ENCODE assay signal across 19 cellular contexts in the genomic region with DNA sequence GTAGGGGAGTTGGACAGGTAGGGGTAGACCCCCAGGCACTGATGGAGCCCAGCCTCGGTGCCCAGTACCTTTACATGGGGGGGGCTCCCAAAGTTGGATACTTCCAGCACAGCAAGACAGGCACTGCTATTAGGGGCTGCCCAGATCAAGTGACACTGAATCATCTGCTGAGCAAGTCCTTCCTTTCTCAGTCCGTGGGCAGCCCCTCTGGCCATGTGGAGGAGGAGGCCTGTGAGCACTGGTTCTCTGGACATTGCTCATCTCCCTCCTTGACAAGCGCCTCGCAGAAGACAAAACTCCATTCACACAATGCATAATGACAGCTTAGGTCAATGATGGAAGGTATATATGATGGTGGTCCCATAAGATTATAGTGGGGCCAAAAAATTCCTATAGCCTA.
"Had no signal": no experiment of that assay in that cellular context is flagged by ENCODE, and none has a peak within 500 bp of the region (broad histone marks: within the 10 kb centered on the region; RNA-seq: fewer than 3 reads in every experiment).

No MANE protein-coding gene starts in this region.

- H3K27ac ChIP-seq: ascending aorta, epithelial cell of prostate, left lung, parathyroid adenoma, stomach, suprapubic skin, tibial nerve had no signal

- H3K36me3 ChIP-seq: ascending aorta, left lung, stomach, suprapubic skin, tibial nerve had no signal

- H3K4me3 Mint-ChIP-seq: activated naive CD4-positive, alpha-beta T cell treated with anti-CD3 and anti-CD28 coated beads for 36 hours; activated T-cell treated with anti-CD3 and anti-CD28 coated beads, Interleukin-2, amount 50 U/mL, for 4 hours; central memory CD8-positive, alpha-beta T cell; immature natural killer cell; nephron progenitor cell; WTC11 had no signal

- H3K9ac ChIP-seq: parathyroid adenoma had no signal

- H3K4me1 ChIP-seq: left lung, parathyroid adenoma had no signal

- H3K4me3 ChIP-seq: ascending aorta, left lung, stomach, suprapubic skin, tibial nerve had no signal

- H3K9me3 Mint-ChIP-seq: central memory CD8-positive, alpha-beta T cell; immature natural killer cell had no signal

- H3K36me3 Mint-ChIP-seq: WTC11 had no signal

- ATAC-seq: activated T-cell treated with anti-CD3 and anti-CD28 coated beads, Interleukin-2, amount 50 U/mL, for 4 hours; left lung; WTC11 had no signal

- H3K27me3 ChIP-seq: ascending aorta, left lung, stomach, suprapubic skin, tibial nerve had no signal

- H3K27me3 Mint-ChIP-seq: central memory CD8-positive, alpha-beta T cell had no signal

- DNase-seq: activated CD8-positive, alpha-beta memory T cell treated with anti-CD3 and anti-CD28 coated beads, Interleukin-2, amount 50 U/mL, for 48 hours; activated naive CD4-positive, alpha-beta T cell treated with anti-CD3 and anti-CD28 coated beads for 36 hours; activated T-cell treated with anti-CD3 and anti-CD28 coated beads, Interleukin-2, amount 50 U/mL, for 4 hours; immature natural killer cell; left lung; nephron progenitor cell; nucleus accumbens; right cardiac atrium; stimulated activated CD4-positive, alpha-beta T cell treated with anti-CD3 and anti-CD28 coated beads, Interleukin-12 subunit alpha, Interleukin-12 subunit beta, amount 100 ng/mL, for 4 hours; stimulated activated CD4-positive, alpha-beta T cell treated with anti-CD3 and anti-CD28 coated beads, Interleukin-4, amount 100 ng/mL, for 4 hours; stomach; T-helper 9 cell had no signal

- H3K27ac Mint-ChIP-seq: activated naive CD4-positive, alpha-beta T cell treated with anti-CD3 and anti-CD28 coated beads for 36 hours; immature natural killer cell; nephron progenitor cell; WTC11 had no signal

- H3K9me3 ChIP-seq: ascending aorta, left lung, stomach, suprapubic skin, tibial nerve had no signal
